In the genomic region with DNA sequence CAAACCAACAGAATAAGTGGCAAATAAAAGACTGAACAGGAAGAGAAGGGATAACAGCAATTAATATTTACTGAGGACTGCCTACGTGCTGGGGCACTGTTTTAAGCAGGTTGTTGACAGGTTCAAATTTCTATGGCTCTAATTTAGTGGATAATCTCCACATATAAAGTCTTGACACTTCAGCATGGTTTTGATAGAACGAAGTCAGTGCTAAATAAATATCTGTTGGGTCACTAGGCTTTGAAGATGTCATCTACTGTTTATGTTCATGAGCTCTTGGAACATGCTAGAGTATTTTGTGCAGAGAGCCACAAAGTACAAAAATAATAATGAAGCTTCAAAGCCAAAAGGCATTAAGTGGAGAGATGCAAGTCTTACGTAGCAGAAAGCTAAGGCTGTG, we compare ENCODE assay signal across 13 cellular contexts.
DNase-seq lines count a peak whose midpoint lies in the region; ATAC-seq and TF ChIP-seq lines count a peak whose summit lies in the region.
"Had no signal": no experiment of that assay in that cellular context is flagged by ENCODE, and none has a peak within 500 bp of the region (broad histone marks: within the 10 kb centered on the region; RNA-seq: fewer than 3 reads in every experiment).

No MANE protein-coding gene starts in this region.

- no peaks in the 10 kb centered on the region for H3K9me2 ChIP-seq in PC-9 (ENCODE audit: insufficient read depth)

- no peak overlapping the region for H3K56ac ChIP-seq in H9 (ENCODE audit: insufficient read length, low read depth, low read length)

- DNase-seq in activated naive CD4-positive, alpha-beta T cell treated with anti-CD3 and anti-CD28 coated beads, Interleukin-2, amount 50 U/mL, for 16 hours: no peak
- DNase-seq in H9: no peak
- no peak for DNase-seq in PC-9
- DNase-seq in NCI-H128 (lab: John Stamatoyannopoulos, UW; ENCODE audit: unreplicated experiment): no peak
- DNase-seq in A673 (ENCODE audit: low spot score): no peak
- DNase-seq: Calu3, DMS 273 treated with DMSO at 0.1 percent for 48 hours, H7, IMR-90 had no signal

- H3K27me3 Mint-ChIP-seq in activated naive CD4-positive, alpha-beta T cell treated with anti-CD3 and anti-CD28 coated beads, Interleukin-2, amount 50 U/mL, for 24 hours: no peaks in the 10 kb centered on the region
- no peaks in the 10 kb centered on the region; the same call in 1 of the 2 replicates for H3K27me3 Mint-ChIP-seq in H9 (ENCODE audit: low read depth)
- no peaks in the 10 kb centered on the region for H3K27me3 Mint-ChIP-seq in activated T-helper 17 cell treated with anti-CD3 and anti-CD28 coated beads, Interleukin-2, amount 50 U/mL, for 72 hours

- no peak for ATAC-seq in activated T-helper 17 cell treated with anti-CD3 and anti-CD28 coated beads, Interleukin-2, amount 50 U/mL, for 72 hours (replicated peaks)
- ATAC-seq: GM23338 had no signal

- H3K9ac ChIP-seq in H9 (ENCODE audit: extremely low read depth, insufficient read length, low read length): no peak overlapping the region
- H3K9ac ChIP-seq: BLaER1 had no signal

- POLR2A ChIA-PET in PC-9 (lab: Charles Lee; ENCODE audit: unreplicated experiment): no interaction called here
- POLR2A ChIA-PET in A673 (lab: Charles Lee; ENCODE audit: low non-redundant PET): no interaction called here

- H2AFZ ChIP-seq in H9 (ENCODE audit: low read length) (no peak overlapping the region), PC-9 (no peak overlapping the region)
- H2AFZ ChIP-seq: GM23338 had no signal

- H3K23me2 ChIP-seq in H9 (ENCODE audit: insufficient read length, low read depth, low read length, poor library complexity, severe bottlenecking): no peaks in the 10 kb centered on the region

- H4K20me1 ChIP-seq in H9 (ENCODE audit: control insufficient read depth, insufficient read depth, insufficient read length): no peaks in the 10 kb centered on the region
- no peaks in the 10 kb centered on the region for H4K20me1 ChIP-seq in PC-9 (ENCODE audit: insufficient read depth)

- intact Hi-C loops in PC-9 (cut with micrococcal nuclease; ENCODE audit: unreplicated experiment): no loop called here
- intact Hi-C loops in A673 (cut with micrococcal nuclease; ENCODE audit: unreplicated experiment): no loop called here

- TF ChIP-seq CTCF in H9 (conservative IDR thresholded peaks at IDR 0.05) (no peak), PC-9 (conservative IDR thresholded peaks at IDR 0.05) (no peak), A673 (conservative IDR thresholded peaks at IDR 0.05; ENCODE audit: low read depth, low read length) (no peak)

- H3K9me3 Mint-ChIP-seq in activated naive CD4-positive, alpha-beta T cell treated with anti-CD3 and anti-CD28 coated beads, Interleukin-2, amount 50 U/mL, for 24 hours: no peaks in the 10 kb centered on the region
- no peaks in the 10 kb centered on the region for H3K9me3 Mint-ChIP-seq in H9
- H3K9me3 Mint-ChIP-seq in activated T-helper 17 cell treated with anti-CD3 and anti-CD28 coated beads, Interleukin-2, amount 50 U/mL, for 72 hours: no peaks in the 10 kb centered on the region
- H3K9me3 Mint-ChIP-seq: GM23338 had no signal

- no peak overlapping the region for H3K4me2 ChIP-seq in H9 (ENCODE audit: insufficient read depth, insufficient read length, low read length)
- no peak overlapping the region for H3K4me2 ChIP-seq in PC-9
- H3K4me2 ChIP-seq: BLaER1, GM23338 had no signal

- H2BK5ac ChIP-seq in H9 (ENCODE audit: insufficient read length, low read length): no peak overlapping the region

- no peaks in the 10 kb centered on the region for H3K9me3 ChIP-seq in H9 (ENCODE audit: control insufficient read depth, low read depth, low read length)
- no peaks in the 10 kb centered on the region for H3K9me3 ChIP-seq in PC-9 (ENCODE audit: insufficient read depth, low read depth)
- no peaks in the 10 kb centered on the region for H3K9me3 ChIP-seq in A673 (ENCODE audit: low read depth, low read length, poor library complexity, severe bottlenecking)
- H3K9me3 ChIP-seq: BLaER1 had no signal

- CTCF ChIA-PET in PC-9 (lab: Charles Lee) (no interaction called here), A673 (lab: Charles Lee) (no interaction called here)

- H3K4me3 Mint-ChIP-seq in activated naive CD4-positive, alpha-beta T cell treated with anti-CD3 and anti-CD28 coated beads, Interleukin-2, amount 50 U/mL, for 24 hours: no peak overlapping the region
- H3K4me3 Mint-ChIP-seq in H9: no peak overlapping the region
- H3K4me3 Mint-ChIP-seq in activated T-helper 17 cell treated with anti-CD3 and anti-CD28 coated beads, Interleukin-2, amount 50 U/mL, for 72 hours: no peak overlapping the region
- H3K4me3 Mint-ChIP-seq: GM23338 had no signal

- BruUV-seq in PC-9 (replicated peaks; lab: Mats Ljungman, UMichigan) (no TSS peak), A673 (replicated peaks; lab: Mats Ljungman, UMichigan) (no TSS peak)

- H3K79me1 ChIP-seq in H9 (ENCODE audit: insufficient read depth, low read depth, low read length, poor library complexity, severe bottlenecking): peaks cover 3% of the 10 kb centered on the region

- no peak overlapping the region for H3K4me3 ChIP-seq in PC-9
- no peak overlapping the region for H3K4me3 ChIP-seq in A673 (ENCODE audit: low read depth, low read length, poor library complexity, severe bottlenecking)
- H3K4me3 ChIP-seq: BLaER1, GM23338 had no signal

- no peaks in the 10 kb centered on the region for H3K27me3 ChIP-seq in H9 (ENCODE audit: insufficient read depth, low read length)
- no peaks in the 10 kb centered on the region for H3K27me3 ChIP-seq in PC-9 (ENCODE audit: insufficient read depth, low read depth)
- H3K27me3 ChIP-seq in A673 (replicated peaks; ENCODE audit: insufficient read depth, low read depth, low read length, poor library complexity): no peaks in the 10 kb centered on the region
- H3K27me3 ChIP-seq: BLaER1 had no signal

- no peaks in the 10 kb centered on the region for H3K36me3 ChIP-seq in PC-9 (ENCODE audit: low read depth)
- no peaks in the 10 kb centered on the region for H3K36me3 ChIP-seq in A673 (ENCODE audit: insufficient read depth, low read length, poor library complexity, severe bottlenecking)

- H3K4me1 ChIP-seq in H9 (ENCODE audit: insufficient read depth, low read length) (no peaks in the 10 kb centered on the region), PC-9 (replicated peaks; ENCODE audit: insufficient read depth) (no peaks in the 10 kb centered on the region), A673 (ENCODE audit: insufficient read depth, low read length, poor library complexity, severe bottlenecking) (no peaks in the 10 kb centered on the region)
- H3K4me1 ChIP-seq: BLaER1 had no signal

- H4K5ac ChIP-seq in H9 (ENCODE audit: insufficient read length, low read depth, low read length): no peak overlapping the region

- H3K27ac ChIP-seq in H9 (ENCODE audit: insufficient read length, low read depth, low read length) (no peak overlapping the region), PC-9 (no peak overlapping the region), A673 (ENCODE audit: low read depth, low read length, poor library complexity, severe bottlenecking) (no peak overlapping the region)
- H3K27ac ChIP-seq: BLaER1 had no signal

- H2BK120ac ChIP-seq in H9 (ENCODE audit: low read depth, low read length, poor library complexity, severe bottlenecking): no peak overlapping the region

- no peak overlapping the region for H3T11ph ChIP-seq in H9 (ENCODE audit: low read length)

- H3K79me2 ChIP-seq in H9 (ENCODE audit: insufficient read depth, low read length) (no peaks in the 10 kb centered on the region), PC-9 (ENCODE audit: low read depth) (0 out of 2 replicates have a peak, but pooled peaks cover 5% of the 10 kb centered on the region)

- no peak overlapping the region for H2BK20ac ChIP-seq in H9 (ENCODE audit: low read depth, low read length, poor library complexity, severe bottlenecking)

- no peaks in the 10 kb centered on the region; the same call in 1 of the 2 replicates for H3F3A ChIP-seq in PC-9 (ENCODE audit: insufficient read depth, low read depth)

- H3K18ac ChIP-seq in H9 (ENCODE audit: insufficient read length, low read depth, low read length): no peak overlapping the region

- no peak overlapping the region for H2BK12ac ChIP-seq in H9 (ENCODE audit: insufficient read length, low read depth, low read length)

- H3K36me3 Mint-ChIP-seq in activated naive CD4-positive, alpha-beta T cell treated with anti-CD3 and anti-CD28 coated beads, Interleukin-2, amount 50 U/mL, for 24 hours: peaks cover 8% of the 10 kb centered on the region
- H3K36me3 Mint-ChIP-seq in H9 (ENCODE audit: insufficient read depth in 1 of 3, low read depth in 3 of 3): no peaks in the 10 kb centered on the region
- H3K36me3 Mint-ChIP-seq in activated T-helper 17 cell treated with anti-CD3 and anti-CD28 coated beads, Interleukin-2, amount 50 U/mL, for 72 hours (ENCODE audit: low read depth): peaks cover 33% of the 10 kb centered on the region

- no peak overlapping the region for H2BK15ac ChIP-seq in H9 (ENCODE audit: low read depth, low read length)

- no peak overlapping the region for H4K91ac ChIP-seq in H9 (ENCODE audit: insufficient read length, low read depth, low read length)

- no peak overlapping the region for H2AK5ac ChIP-seq in H9 (ENCODE audit: insufficient read length, low read length)

- WGBS in H9 (ENCODE audit: extremely low coverage, insufficient read length, low lambda C conversion rate): no CpG with 5 or more reads among the region's 3 CpGs

- H4K8ac ChIP-seq in H9 (replicated peaks; ENCODE audit: insufficient read length, low read depth, low read length): no peak overlapping the region

- no peak overlapping the region for H3K4ac ChIP-seq in H9 (ENCODE audit: low read depth, low read length)

- no peak overlapping the region for H3K23ac ChIP-seq in H9 (ENCODE audit: insufficient read length, low read depth, low read length)

- peak overlapping the region; percentile 56 for H3K27ac Mint-ChIP-seq in activated naive CD4-positive, alpha-beta T cell treated with anti-CD3 and anti-CD28 coated beads, Interleukin-2, amount 50 U/mL, for 24 hours
- H3K27ac Mint-ChIP-seq in H9: peak overlapping the region in 2 of 3 experiments; percentile 5 to 73; a peak in 3 of 7 replicates
- peak overlapping the region; percentile 31 for H3K27ac Mint-ChIP-seq in activated T-helper 17 cell treated with anti-CD3 and anti-CD28 coated beads, Interleukin-2, amount 50 U/mL, for 72 hours
- H3K27ac Mint-ChIP-seq: GM23338 had no signal

- peaks cover 43% of the 10 kb centered on the region for H3K4me1 Mint-ChIP-seq in activated naive CD4-positive, alpha-beta T cell treated with anti-CD3 and anti-CD28 coated beads, Interleukin-2, amount 50 U/mL, for 24 hours
- H3K4me1 Mint-ChIP-seq in H9: no peaks in the 10 kb centered on the region
- peaks cover 24% of the 10 kb centered on the region for H3K4me1 Mint-ChIP-seq in activated T-helper 17 cell treated with anti-CD3 and anti-CD28 coated beads, Interleukin-2, amount 50 U/mL, for 72 hours
- H3K4me1 Mint-ChIP-seq: GM23338 had no signal

- H3K14ac ChIP-seq in H9 (ENCODE audit: insufficient read depth, low read length): no peak overlapping the region
